Comparison of ENCODE assay signal across 8 cellular contexts in genomic region chr14:59189281-59189821, GRCh38. TPM values are rescaled to one million over a fixed set of nuclear protein-coding genes. Genes with fewer than 3 reads are reported as not detected.
A peak's percentile ranks its signal among the peaks of the same experiment; 100 is the strongest.
DNase-seq lines count a peak whose midpoint lies in the region; ATAC-seq and TF ChIP-seq lines count a peak whose summit lies in the region.

No MANE protein-coding gene starts in this region.

- TF ChIP-seq CTCF in HFFc6 (IDR thresholded peaks at IDR 0.05) (peak; percentile 13), brain microvascular endothelial cell (IDR thresholded peaks at IDR 0.05; ENCODE audit: low read depth, low read length, missing control alignments) (no peak)

- peak overlapping the region; percentile 43 for H3K27ac ChIP-seq in brain microvascular endothelial cell

- peak; percentile 68 for DNase-seq in DMS53 (lab: John Stamatoyannopoulos, UW)
- DNase-seq in HFFc6, result peak; percentile 9
- peak; percentile 6 for DNase-seq in SW480 (ENCODE audit: low spot score)
- DNase-seq in brain microvascular endothelial cell, result peak; percentile 5
- DNase-seq in iris pigment epithelial cell (ENCODE audit: low read depth), result peak; percentile 45
- peak in 2 of 3 donors; percentile 7 to 8 for DNase-seq in stimulated activated CD4-positive, alpha-beta T cell treated with anti-CD3 and anti-CD28 coated beads, Interleukin-12 subunit alpha, Interleukin-12 subunit beta, amount 100 ng/mL, for 48 hours (ENCODE audit: low read depth in 2 of 3, low spot score in 1 of 3)
- DNase-seq in NCI-H446 treated with DMSO at 0.1 percent for 48 hours (lab: John Stamatoyannopoulos, UW), result no peak

- peak overlapping the region; percentile 97 for H3K27ac Mint-ChIP-seq in HFFc6

- H3K9me3 Mint-ChIP-seq in HFFc6, result no peaks in the 10 kb centered on the region

- no peak for ATAC-seq in HG03565 (IDR thresholded peaks at IDR 0.05; ENCODE audit: unreplicated experiment)

- peak overlapping the region; percentile 90 for H3K4me3 ChIP-seq in brain microvascular endothelial cell (ENCODE audit: low read depth, low read length)

- in situ Hi-C loops in brain microvascular endothelial cell (cut with HindIII; ENCODE audit: low pct_ligation_motif_present, low sequenced_read_pairs), result no loop called here

- no peaks in the 10 kb centered on the region for H3K36me3 Mint-ChIP-seq in HFFc6 (ENCODE audit: low read depth)

- H3K36me3 ChIP-seq in brain microvascular endothelial cell (replicated peaks), result no peaks in the 10 kb centered on the region

- H3K27me3 ChIP-seq in brain microvascular endothelial cell (replicated peaks), result no peaks in the 10 kb centered on the region

- H3K4me3 Mint-ChIP-seq in HFFc6, result peak overlapping the region; percentile 95

- peaks cover 19% of the 10 kb centered on the region; the same call in 1 of the 2 replicates for H3K27me3 Mint-ChIP-seq in HFFc6 (ENCODE audit: insufficient read depth)

- H3K4me1 Mint-ChIP-seq in HFFc6 (ENCODE audit: low read depth), result peaks cover 19% of the 10 kb centered on the region

RNA-seq across cellular contexts. Expression of gene DAAM1, which starts 0.9 kb away (rescaled TPM):
- total RNA-seq in HFFc6 (2021; fragmentation: NEBNext Ultra II Directional; extraction: Animal tissue kit (Norgen Biotek cat#: 25700)), result 10 to 100 TPM in 2 of 6 experiments, 1 to 10 TPM in 4; 7.5 to 12.2 (median 8.6) TPM
